In the genomic region with DNA sequence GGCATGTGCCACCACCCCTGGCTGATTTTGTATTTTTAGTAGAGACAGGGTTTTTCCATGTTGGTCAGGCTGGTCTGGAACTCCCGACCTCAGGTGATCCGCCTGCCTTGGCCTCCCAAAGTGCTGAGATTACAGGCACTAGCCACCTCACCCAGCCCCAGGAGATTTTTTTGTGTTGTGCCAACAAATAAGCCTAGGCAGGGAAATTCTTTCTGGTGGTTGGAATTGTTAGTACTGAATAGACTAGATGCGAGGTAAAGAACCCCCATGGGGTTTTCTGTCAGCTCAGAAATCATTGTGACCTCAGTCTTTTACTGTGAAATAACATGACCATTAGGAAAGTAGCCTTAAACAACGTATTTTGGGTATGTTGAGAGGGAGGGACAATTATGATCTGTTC, we compare ENCODE assay signal across 12 cellular contexts. TPM values are rescaled to one million over a fixed set of nuclear protein-coding genes. Genes with fewer than 3 reads are reported as not detected.
DNase-seq lines count a peak whose midpoint lies in the region; ATAC-seq, FAIRE-seq and TF ChIP-seq lines count a peak whose summit lies in the region.
"Not testable (repeated sequence)": the region's sequence is repeated elsewhere in the genome, so short reads cannot be mapped to it uniquely, and the experiment has no call there.
"Had no signal": no experiment of that assay in that cellular context is flagged by ENCODE, and none has a peak within 500 bp of the region (broad histone marks: within the 10 kb centered on the region; RNA-seq: fewer than 3 reads in every experiment).

No MANE protein-coding gene starts in this region.

- not testable (repeated sequence) for H2BK12ac ChIP-seq in H1 (ENCODE audit: low read depth, low read length); trophoblast cell (ENCODE audit: low read length)

- POLR2A ChIA-PET in A549 (lab: Yijun Ruan, JAX); WTC11 (lab: Charles Lee); H1 (lab: Charles Lee; ENCODE audit: partially characterized antibody): not testable (repeated sequence)

- H3K9me3 ChIP-seq in A549; H1 (ENCODE audit: insufficient read depth in 2 of 2, low read depth in 1 of 2, low read length in 1 of 2); left lung; trophoblast cell (ENCODE audit: insufficient read depth, low read depth, low read length); subcutaneous abdominal adipose tissue (ENCODE audit: control insufficient read depth in 5 of 5, low read length in 5 of 5): not testable (repeated sequence)

- H3K4me1 ChIP-seq in A549 (peaks cover 17% of the 10 kb centered on the region; the same call in 2 of the 3 replicates), left lung (peaks cover 20 to 37% of the 10 kb centered on the region in 2 donors), subcutaneous abdominal adipose tissue (ENCODE audit: control insufficient read depth in 5 of 5, insufficient read depth in 5 of 5, low read length in 5 of 5) (peaks cover 0 to 35% (median 24%) of the 10 kb centered on the region in 5 donors)
- not testable (repeated sequence) for H3K4me1 ChIP-seq in H1 (replicated peaks in 1 of 4; ENCODE audit: control insufficient read depth in 3 of 4, insufficient read depth in 4 of 4, low read length in 3 of 4); trophoblast cell (ENCODE audit: control insufficient read depth in 1 of 2, insufficient read depth in 2 of 2, low read length in 2 of 2)

- H3K9me3 Mint-ChIP-seq in WTC11: not testable (repeated sequence)

- not testable (repeated sequence) for DNase-seq in A549 (ENCODE audit: low read depth in 1 of 2, low spot score in 1 of 2); GM18507 (ENCODE audit: extremely low spot score, insufficient read length, low read depth); WTC11 (ENCODE audit: low spot score); H1 (ENCODE audit: low read depth in 1 of 2, low spot score in 2 of 2); left lung; trophoblast cell
- DNase-seq in M059J (ENCODE audit: low read depth): peak; percentile 35

- not testable (repeated sequence) for H2AFZ ChIP-seq in H1 (ENCODE audit: low read length); trophoblast cell (ENCODE audit: insufficient read depth, low read length, poor library complexity)

- H3K23me2 ChIP-seq in H1 (ENCODE audit: low read depth, low read length): not testable (repeated sequence)

- H3K4me1 Mint-ChIP-seq in WTC11: peaks cover 54% of the 10 kb centered on the region

- TF ChIP-seq EP300 in A549 (IDR thresholded peaks at IDR 0.05); H1 (IDR thresholded peaks at IDR 0.05; ENCODE audit: borderline replicate concordance in 1 of 2, low read depth in 2 of 2, low read length in 2 of 2): not testable (repeated sequence)

- H4K12ac ChIP-seq in trophoblast cell (ENCODE audit: low read depth, low read length): not testable (repeated sequence)

- H3K79me2 ChIP-seq in H1 (ENCODE audit: control insufficient read depth in 1 of 2, insufficient read depth in 2 of 2, low read length in 2 of 2): peaks cover 5 to 65% of the 10 kb centered on the region in 2 experiments
- peaks cover 20% of the 10 kb centered on the region for H3K79me2 ChIP-seq in trophoblast cell (ENCODE audit: control insufficient read depth, insufficient read depth, low read length, poor library complexity)

- ATAC-seq in A549, WTC11, left lung: not testable (repeated sequence)

- H3K23ac ChIP-seq in H1 (ENCODE audit: insufficient read length); trophoblast cell (ENCODE audit: low read length): not testable (repeated sequence)

- H2BK20ac ChIP-seq in H1 (ENCODE audit: low read length): not testable (repeated sequence)

- not testable (repeated sequence) for H4K91ac ChIP-seq in H1 (replicated peaks; ENCODE audit: insufficient read length, low read length); trophoblast cell (ENCODE audit: low read depth, low read length)

- not testable (repeated sequence) for H3K4ac ChIP-seq in H1 (replicated peaks; ENCODE audit: insufficient read length, low read depth, low read length)
- H3K4ac ChIP-seq in trophoblast cell (ENCODE audit: low read depth, low read length): peak overlapping the region; percentile 72

- not testable (repeated sequence) for TF ChIP-seq CTCF in A549 (IDR thresholded peaks at IDR 0.05); WTC11 (IDR thresholded peaks at IDR 0.05); H1 (IDR thresholded peaks at IDR 0.05; ENCODE audit: control extremely low read depth in 1 of 3, insufficient read depth in 1 of 3, low read depth in 1 of 3, low read length in 3 of 3); left lung (IDR thresholded peaks at IDR 0.05)

- WGBS in A549 (ENCODE audit: missing lambda C conversion rate): 75% methylated on average over 4 of the region's 4 CpGs
- 57% methylated on average over 4 of the region's 4 CpGs; no CpG with 5 or more reads in 1 of the 2 experiments for WGBS in H1 (ENCODE audit: extremely low coverage in 1 of 2, insufficient coverage in 1 of 2, insufficient read length in 1 of 2, insufficient replicate concordance in 2 of 2, low coverage in 1 of 2, low lambda C conversion rate in 2 of 2, missing lambda C conversion rate in 1 of 2), 2 experiments
- no CpG with 5 or more reads among the region's 4 CpGs for WGBS in trophoblast cell (ENCODE audit: extremely low coverage, insufficient coverage, insufficient read length)

- not testable (repeated sequence) for H4K20me1 ChIP-seq in H1 (replicated peaks in 1 of 2; ENCODE audit: control insufficient read depth in 1 of 2, insufficient read depth in 2 of 2, low read length in 2 of 2)

- not testable (repeated sequence) for H2AK5ac ChIP-seq in H1 (ENCODE audit: low read depth, low read length); trophoblast cell (ENCODE audit: low read length)

- H2BK15ac ChIP-seq in H1 (ENCODE audit: low read length): not testable (repeated sequence)

- TF ChIP-seq RAD21 in A549 (conservative IDR thresholded peaks at IDR 0.05 in 1 of 2, IDR thresholded peaks at IDR 0.05 in 1 of 2); H1 (IDR thresholded peaks at IDR 0.05 in 1 of 2, conservative IDR thresholded peaks at IDR 0.05 in 1 of 2; ENCODE audit: low read depth in 2 of 2, low read length in 2 of 2): not testable (repeated sequence)

- not testable (repeated sequence) for H4K5ac ChIP-seq in H1 (ENCODE audit: insufficient read length, low read depth, low read length)

- not testable (repeated sequence) for H3K27me3 Mint-ChIP-seq in WTC11 (ENCODE audit: low read depth)

- not testable (repeated sequence) for H3K56ac ChIP-seq in H1 (replicated peaks; ENCODE audit: insufficient read length, low read depth, low read length)

- H3K4me3 Mint-ChIP-seq in WTC11: peak overlapping the region; percentile 43

- FAIRE-seq in A549 (lab: Jason Lieb, UNC); H1 (lab: Jason Lieb, UNC): not testable (repeated sequence)
- FAIRE-seq in GM18507 (lab: Jason Lieb, UNC): peak; percentile 31

- not testable (repeated sequence) for H2BK5ac ChIP-seq in H1 (ENCODE audit: low read depth, low read length); trophoblast cell (ENCODE audit: low read depth, low read length, poor library complexity)

- CTCF ChIA-PET in A549 (lab: Yijun Ruan, JAX); WTC11 (lab: Charles Lee); H1 (lab: Charles Lee; ENCODE audit: partially characterized antibody): not testable (repeated sequence)

- not testable (repeated sequence) for H3K14ac ChIP-seq in H1 (ENCODE audit: insufficient read length); trophoblast cell (ENCODE audit: low read length)

- H3K4me2 ChIP-seq in A549 (peak overlapping the region; percentile 82; the same call in 1 of the 3 replicates), H1 (ENCODE audit: insufficient read depth in 1 of 2, low read depth in 2 of 2, low read length in 2 of 2) (peak overlapping the region; percentile 12 to 32; a peak in 2 of 4 replicates)
- not testable (repeated sequence) for H3K4me2 ChIP-seq in trophoblast cell (ENCODE audit: low read length)

- H2BK120ac ChIP-seq in H1 (replicated peaks; ENCODE audit: low read depth, low read length); trophoblast cell (ENCODE audit: insufficient read depth, low read length, poor library complexity): not testable (repeated sequence)

- not testable (repeated sequence) for TF ChIP-seq POLR2A in A549 (IDR thresholded peaks at IDR 0.05; ENCODE audit: low read length); H1 (IDR thresholded peaks at IDR 0.05; ENCODE audit: control extremely low read depth in 1 of 2, low read depth in 2 of 2, low read length in 2 of 2)

- not testable (repeated sequence) for H3K4me3 ChIP-seq in A549; left lung; trophoblast cell (ENCODE audit: low read depth, low read length); subcutaneous abdominal adipose tissue (ENCODE audit: low read depth in 1 of 5, low read length in 5 of 5)
- H3K4me3 ChIP-seq in H1 (ENCODE audit: extremely low read depth in 1 of 4, insufficient read depth in 2 of 4, low read depth in 3 of 4, low read length in 4 of 4): peak overlapping the region in 1 of 4 experiments; percentile 37; a peak in 1 of 8 replicates

- not testable (repeated sequence) for H4K8ac ChIP-seq in H1 (ENCODE audit: extremely low read depth, insufficient read depth, low read length); trophoblast cell (ENCODE audit: low read depth, low read length)

- intact Hi-C loops in left lung (cut with DNase I): not testable (repeated sequence)

- H3K27me3 ChIP-seq in H1 (replicated peaks in 1 of 4; ENCODE audit: control insufficient read depth in 3 of 4, extremely low read depth in 1 of 4, insufficient read depth in 3 of 4, low read length in 3 of 4); left lung; trophoblast cell (ENCODE audit: insufficient read depth, low read length); subcutaneous abdominal adipose tissue (ENCODE audit: control insufficient read depth in 5 of 5, insufficient read depth in 4 of 5, low read length in 5 of 5): not testable (repeated sequence)

- not testable (repeated sequence) for H3K79me1 ChIP-seq in H1 (ENCODE audit: low read depth, low read length)
- H3K79me1 ChIP-seq in trophoblast cell (ENCODE audit: low read length): peaks cover 12% of the 10 kb centered on the region

- H3K27ac ChIP-seq in A549; H1 (ENCODE audit: low read depth, low read length); trophoblast cell (ENCODE audit: low read depth, low read length): not testable (repeated sequence)
- peak overlapping the region; percentile 16 to 41 for H3K27ac ChIP-seq in left lung
- peak overlapping the region; percentile 37 for H3K27ac ChIP-seq in subcutaneous abdominal adipose tissue (ENCODE audit: low read depth, low read length)

- H3K27ac Mint-ChIP-seq in WTC11: peak overlapping the region; percentile 89

- H3K18ac ChIP-seq in H1 (ENCODE audit: extremely low read depth, low read length); trophoblast cell (ENCODE audit: low read length): not testable (repeated sequence)

- H3K36me3 ChIP-seq in H1 (ENCODE audit: control insufficient read depth in 2 of 4, insufficient read depth in 4 of 4, low read length in 3 of 4); left lung; trophoblast cell (ENCODE audit: control insufficient read depth in 1 of 2, insufficient read depth in 2 of 2, low read length in 2 of 2); subcutaneous abdominal adipose tissue (ENCODE audit: control insufficient read depth in 5 of 5, insufficient read depth in 5 of 5, low read length in 5 of 5): not testable (repeated sequence)

- peaks cover 10% of the 10 kb centered on the region for H3K36me3 Mint-ChIP-seq in WTC11

- H3K9ac ChIP-seq in H1 (replicated peaks in 1 of 4; ENCODE audit: extremely low read depth in 1 of 4, low read depth in 3 of 4, low read length in 3 of 4); trophoblast cell (ENCODE audit: low read length): not testable (repeated sequence)
- H3K9ac ChIP-seq in subcutaneous abdominal adipose tissue (ENCODE audit: low read length in 5 of 5): peak overlapping the region in 1 of 5 donors; percentile 55

RNA-seq across cellular contexts. Expression of a gene that starts 3.3 kb away (rescaled TPM):
- polyA plus RNA-seq in A549 (2011; rRNA removed) (22.4 and 25.2 TPM in 2 replicates), A549 (2017; fragmentation: RNase III; extraction: RNeasy Plus Mini Kit Qiagen cat#74134 plus additional on column Dnase treatment) (14.8 to 15.4 TPM (median 15.2 TPM) in 3 replicates), H1 (2011; rRNA removed) (15.7 and 16.4 TPM in 2 replicates)
- 8.8 and 9.6 TPM in 2 replicates for polyA plus RNA-seq in A549 (2012; cell fraction: cytosol; rRNA removed)
- polyA plus RNA-seq in A549 (2012; cell fraction: nucleus; rRNA removed): 15.3 and 21.1 TPM in 2 replicates
- polyA minus RNA-seq in A549 (2011; rRNA and poly(A)+ RNA removed): 25.9 and 27.2 TPM in 2 replicates
- 13.9 and 22.4 TPM in 2 replicates for total RNA-seq in M059J (2014; rRNA removed; shearing (Covaris generic))
- total RNA-seq in WTC11 (2021) (44.6 to 51.0 TPM (median 45.2 TPM) in 3 replicates), left lung (10 to 100 TPM; 70.9 to 94.4 TPM)
- 61.6 and 66.4 TPM in 2 replicates for total RNA-seq in H1 (2021; fragmentation: NEBNext Ultra II Directional; extraction: Animal tissue kit (Norgen Biotek cat#: 25700))
- polyA plus RNA-seq in H1 (2011; cell fraction: cytosol; rRNA removed): 20.7 TPM
- polyA plus RNA-seq in H1 (2011; cell fraction: nucleus; rRNA removed): 36.2 TPM
- 25.4 to 29.1 TPM (median 26.5 TPM) in 4 replicates for polyA plus RNA-seq in H1 (2012, experiment 1 of 2)
- 2.6 TPM for polyA plus RNA-seq in H1 (2012, experiment 2 of 2)
- polyA plus RNA-seq in H1 (2013, experiment 1 of 2): 18.8 TPM
- polyA plus RNA-seq in H1 (2013, experiment 2 of 2): 18.6 TPM
- polyA minus RNA-seq in H1 (2011; rRNA and poly(A)+ RNA removed): 43.5 and 46.1 TPM in 2 replicates
- polyA minus RNA-seq in H1 (2011; cell fraction: cytosol; rRNA and poly(A)+ RNA removed): 21.0 TPM
- polyA minus RNA-seq in H1 (2011; cell fraction: nucleus; rRNA and poly(A)+ RNA removed): 49.8 TPM
- 28.4 and 30.4 TPM in 2 replicates for polyA plus RNA-seq in trophoblast cell (2013)

RNA-seq across cellular contexts. Expression of a gene that starts 29.0 kb away (rescaled TPM):
- 2.3 and 3.1 TPM in 2 replicates for polyA plus RNA-seq in A549 (2011; rRNA removed)
- 0.90 and 1.2 TPM in 2 replicates for polyA plus RNA-seq in A549 (2012; cell fraction: cytosol; rRNA removed)
- 8.8 and 9.9 TPM in 2 replicates for polyA plus RNA-seq in A549 (2012; cell fraction: nucleus; rRNA removed)
- 2.2 to 3.3 TPM (median 2.5 TPM) in 3 replicates for polyA plus RNA-seq in A549 (2017; fragmentation: RNase III; extraction: RNeasy Plus Mini Kit Qiagen cat#74134 plus additional on column Dnase treatment)
- polyA minus RNA-seq in A549 (2011; rRNA and poly(A)+ RNA removed): 1.9 and 4.9 TPM in 2 replicates
- total RNA-seq in M059J (2014; rRNA removed; shearing (Covaris generic)): not detected in 2 replicates
- total RNA-seq in WTC11 (2021): 0.09 to 0.32 TPM (median 0.20 TPM) in 3 replicates
- not detected in 2 replicates for total RNA-seq in H1 (2021; fragmentation: NEBNext Ultra II Directional; extraction: Animal tissue kit (Norgen Biotek cat#: 25700))
- 0.05 and 0.24 TPM in 2 replicates for polyA plus RNA-seq in H1 (2011; rRNA removed)
- not detected for polyA plus RNA-seq in H1 (2011; cell fraction: cytosol; rRNA removed)
- polyA plus RNA-seq in H1 (2011; cell fraction: nucleus; rRNA removed): 0.16 TPM
- polyA plus RNA-seq in H1 (2012, experiment 1 of 2): not detected in 4 replicates
- polyA plus RNA-seq in H1 (2012, experiment 2 of 2): not detected
- polyA plus RNA-seq in H1 (2013, experiment 1 of 2): not detected
- not detected for polyA plus RNA-seq in H1 (2013, experiment 2 of 2)
- polyA minus RNA-seq in H1 (2011; rRNA and poly(A)+ RNA removed): not detected in 2 replicates
- not detected for polyA minus RNA-seq in H1 (2011; cell fraction: cytosol; rRNA and poly(A)+ RNA removed)
- polyA minus RNA-seq in H1 (2011; cell fraction: nucleus; rRNA and poly(A)+ RNA removed): 0.10 TPM
- 10 to 100 TPM; 18.9 to 25.6 TPM for total RNA-seq in left lung
- 8.2 and 9.1 TPM in 2 replicates for polyA plus RNA-seq in trophoblast cell (2013)
- total RNA-seq: activated CD4-positive, alpha-beta memory T cell treated with anti-CD3 and anti-CD28 coated beads for 36 hours; natural killer cell; NCI-H460 had no signal
- polyA plus RNA-seq: immature natural killer cell had no signal

Comparison
In these comparisons a context has a peak if more than half of its experiments do, and no peak if none do; other contexts are left out.
1. RNA of a gene that starts 29.0 kb away (total RNA-seq): 18.9 to 25.6 TPM in left lung; 0.09 to 0.32 TPM in WTC11, not detected in H1 and not detected in M059J; every median in the first group is over 10 times any median in the second.